ENCODE assay signal across 17 cellular contexts in genomic region chr22:31040542-31041398, GRCh38.
"Had no signal": no experiment of that assay in that cellular context is flagged by ENCODE, and none has a peak within 500 bp of the region (broad histone marks: within the 10 kb centered on the region; RNA-seq: fewer than 3 reads in every experiment).

No MANE protein-coding gene starts in this region.

- H3K27me3 ChIP-seq: tibial nerve had no signal

- DNase-seq: activated B cell treated with CpG ODN at 0.5 μM for 24 hours; activated CD4-positive, alpha-beta T cell treated with anti-CD3 and anti-CD28 coated beads for 4 hours; activated CD8-positive, alpha-beta T cell treated with anti-CD3 and anti-CD28 coated beads for 36 hours; activated naive CD4-positive, alpha-beta T cell; activated naive CD8-positive, alpha-beta T cell treated with anti-CD3 and anti-CD28 coated beads, Interleukin-2, amount 10 ng/mL, durations not matched to agents 7 days and 5 days; activated T-cell treated with anti-CD3 and anti-CD28 coated beads, Interleukin-2, amount 50 U/mL, for 1 hour; nephron progenitor cell; occipital lobe; right cardiac atrium; stimulated activated CD4-positive, alpha-beta T cell treated with anti-CD3 and anti-CD28 coated beads, Interleukin-4, amount 100 ng/mL, for 4 hours; stimulated activated naive B cell treated with anti-CD40 and anti-IgM and Interleukin-4, amounts not matched to agents 10 μg/mL and 1 μg/mL and 100 μg/mL, for 72 hours; T-helper 1 cell; T-helper 9 cell had no signal

- H3K36me3 ChIP-seq: tibial nerve had no signal

- H3K4me3 ChIP-seq: coronary artery, smooth muscle cell, tibial nerve had no signal

- ATAC-seq: activated CD8-positive, alpha-beta T cell treated with anti-CD3 and anti-CD28 coated beads for 36 hours; activated T-helper 17 cell treated with anti-CD3 and anti-CD28 coated beads, Interleukin-2, amount 50 U/mL, for 72 hours; right cardiac atrium; stimulated activated naive B cell treated with anti-CD40 and anti-IgM and Interleukin-4, amounts not matched to agents 10 μg/mL and 1 μg/mL and 100 μg/mL, for 72 hours had no signal
